Comparison of ENCODE assay signal across 18 cellular contexts in the genomic region with DNA sequence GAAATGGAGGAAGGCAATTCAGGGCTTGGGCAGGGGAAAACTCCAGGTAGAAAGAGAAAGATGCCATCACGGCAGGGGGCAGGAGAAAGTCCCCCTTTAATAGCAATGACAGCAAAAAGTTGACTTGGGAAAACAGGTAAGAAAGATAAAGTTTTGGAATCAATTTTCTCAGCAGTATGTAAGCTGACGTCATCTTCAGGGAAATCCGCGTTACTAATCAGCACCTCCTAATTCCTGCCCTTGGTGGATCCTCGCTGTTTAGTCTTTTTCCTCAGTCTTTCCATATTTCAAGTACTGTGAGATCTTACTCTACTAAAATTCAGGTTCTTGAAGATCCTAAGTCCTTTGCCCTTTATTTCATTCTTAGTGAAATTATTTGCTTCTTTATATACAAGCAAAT.
"Had no signal": no experiment of that assay in that cellular context is flagged by ENCODE, and none has a peak within 500 bp of the region (broad histone marks: within the 10 kb centered on the region; RNA-seq: fewer than 3 reads in every experiment).

No MANE protein-coding gene starts in this region.

- H3K36me3 ChIP-seq: esophagus squamous epithelium, right lobe of liver, suprapubic skin, thyroid gland, upper lobe of left lung had no signal

- FAIRE-seq: kidney had no signal

- H3K27ac ChIP-seq: epithelial cell of prostate, foreskin keratinocyte, psoas muscle, right lobe of liver, suprapubic skin, thyroid gland, upper lobe of left lung had no signal

- H3K4me3 Mint-ChIP-seq: effector memory CD8-positive, alpha-beta T cell; naive B cell; nephron progenitor cell had no signal

- H3K27me3 ChIP-seq: esophagus squamous epithelium, foreskin keratinocyte, right lobe of liver, suprapubic skin, thyroid gland, upper lobe of left lung had no signal

- H3K4me3 ChIP-seq: esophagus squamous epithelium, lung, psoas muscle, right lobe of liver, suprapubic skin, thyroid gland, upper lobe of left lung had no signal

- H3K4me1 Mint-ChIP-seq: naive B cell had no signal

- ATAC-seq: effector memory CD8-positive, alpha-beta T cell; foreskin keratinocyte; left cardiac atrium; left ventricle myocardium superior; psoas muscle; right lobe of liver had no signal

- H3K9me3 Mint-ChIP-seq: effector memory CD8-positive, alpha-beta T cell; naive B cell; nephron progenitor cell had no signal

- H3K4me1 ChIP-seq: foreskin keratinocyte, psoas muscle, right lobe of liver, upper lobe of left lung had no signal

- H3K9me3 ChIP-seq: esophagus squamous epithelium, psoas muscle, right lobe of liver, suprapubic skin, thyroid gland, upper lobe of left lung had no signal

- H3K36me3 Mint-ChIP-seq: naive B cell had no signal

- H3K27ac Mint-ChIP-seq: effector memory CD8-positive, alpha-beta T cell; naive B cell; nephron progenitor cell had no signal

- DNase-seq: effector memory CD8-positive, alpha-beta T cell; esophagus squamous epithelium; foreskin keratinocyte; kidney; left cardiac atrium; left ventricle myocardium superior; naive B cell; nephron progenitor cell; psoas muscle; retina; right lobe of liver; stimulated activated CD4-positive, alpha-beta T cell treated with anti-CD3 and anti-CD28 coated beads, Interleukin-12 subunit alpha, Interleukin-12 subunit beta, amount 100 ng/mL, for 4 hours; stimulated activated naive CD4-positive, alpha-beta T cell treated with Interleukin-2 at 50 U/mL for 16 hours; thyroid gland; upper lobe of left lung had no signal
